In the genomic region with DNA sequence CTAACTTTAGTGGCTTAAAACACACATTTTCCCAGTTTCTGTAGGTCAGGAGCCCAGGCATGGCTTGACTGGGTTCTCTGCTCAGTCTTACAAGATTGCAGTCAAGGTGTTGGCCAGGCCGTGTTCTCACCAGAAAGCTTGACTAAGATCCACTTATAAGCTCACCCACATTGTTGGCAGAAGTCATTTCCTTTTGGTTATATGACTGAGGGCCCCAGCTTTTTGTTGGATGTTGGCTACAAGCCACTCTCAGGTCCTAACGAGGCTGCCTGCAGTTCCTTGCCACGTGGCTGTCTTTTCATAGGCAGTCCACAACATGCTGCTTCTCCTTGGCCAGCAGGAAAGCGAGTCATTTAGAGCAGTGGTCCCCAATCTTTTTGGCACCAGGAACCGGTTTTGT, we compare ENCODE assay signal across 12 cellular contexts.
A peak's percentile ranks its signal among the peaks of the same experiment; 100 is the strongest.
DNase-seq lines count a peak whose midpoint lies in the region; ATAC-seq, FAIRE-seq and TF ChIP-seq lines count a peak whose summit lies in the region.
"Had no signal": no experiment of that assay in that cellular context is flagged by ENCODE, and none has a peak within 500 bp of the region (broad histone marks: within the 10 kb centered on the region; RNA-seq: fewer than 3 reads in every experiment).

No MANE protein-coding gene starts in this region.

- TF ChIP-seq CTCF in AG10803 (conservative IDR thresholded peaks at IDR 0.05; ENCODE audit: low read length) (no peak), PC-9 (conservative IDR thresholded peaks at IDR 0.05) (no peak)

- H3K9me2 ChIP-seq in PC-9 (ENCODE audit: insufficient read depth) = no peaks in the 10 kb centered on the region

- POLR2A ChIA-PET in PC-9 (lab: Charles Lee; ENCODE audit: unreplicated experiment) = no interaction called here

- DNase-seq in AG10803 (ENCODE audit: low read depth) (peak; percentile 49), GM12891 (ENCODE audit: insufficient read length, low spot score) (no peak), PC-9 (no peak), epithelial cell of prostate (ENCODE audit: low read depth, low spot score) (peak; percentile 56), iPS-NIHi11 (ENCODE audit: low spot score) (no peak), T-helper 17 cell (no peak), NCI-H146 treated with DMSO at 0.1 percent for 48 hours (lab: John Stamatoyannopoulos, UW; ENCODE audit: unreplicated experiment) (no peak)
- DNase-seq: BE2C, NCI-H1694 had no signal

- no peak overlapping the region for H3K4me3 ChIP-seq in AG10803 (ENCODE audit: low read length)
- no peak overlapping the region for H3K4me3 ChIP-seq in PC-9

- no peak overlapping the region for H2AFZ ChIP-seq in PC-9

- intact Hi-C loops in PC-9 (cut with micrococcal nuclease; ENCODE audit: unreplicated experiment) = no loop called here

- no peaks in the 10 kb centered on the region for H3K27me3 ChIP-seq in PC-9 (ENCODE audit: insufficient read depth, low read depth)
- H3K27me3 ChIP-seq: BE2C had no signal

- peaks cover 3% of the 10 kb centered on the region for H3K36me3 Mint-ChIP-seq in T-helper 17 cell (ENCODE audit: low read depth)

- H3K27ac ChIP-seq in PC-9 (0 out of 2 replicates have a peak overlapping the region, but pooled peaks have one; percentile 28), epithelial cell of prostate (peak overlapping the region; percentile 21)

- peaks cover 88% of the 10 kb centered on the region for H3K79me2 ChIP-seq in PC-9 (ENCODE audit: low read depth)

- no TSS peak for BruUV-seq in PC-9 (replicated peaks; lab: Mats Ljungman, UMichigan)

- peak; percentile 54 for FAIRE-seq in GM12891 (lab: Jason Lieb, UNC)
- FAIRE-seq: GM18507, RCC 7860 had no signal

- no peaks in the 10 kb centered on the region for H3K27me3 Mint-ChIP-seq in T-helper 17 cell

- H3K36me3 ChIP-seq in PC-9 (ENCODE audit: low read depth) = no peaks in the 10 kb centered on the region
- H3K36me3 ChIP-seq: BE2C had no signal

- H3F3A ChIP-seq in PC-9 (ENCODE audit: insufficient read depth, low read depth) = peaks cover 30% of the 10 kb centered on the region; the same call in 1 of the 2 replicates

- no peak overlapping the region for H3K27ac Mint-ChIP-seq in T-helper 17 cell

- peaks cover 11% of the 10 kb centered on the region; the same call in 1 of the 2 replicates for H4K20me1 ChIP-seq in PC-9 (ENCODE audit: insufficient read depth)

- H3K4me1 ChIP-seq in PC-9 (replicated peaks; ENCODE audit: insufficient read depth) = no peaks in the 10 kb centered on the region
- H3K4me1 ChIP-seq: BE2C had no signal

- ATAC-seq in T-helper 17 cell (no peak), GM21360 (IDR thresholded peaks at IDR 0.05; ENCODE audit: unreplicated experiment) (no peak)

- H3K4me3 Mint-ChIP-seq in T-helper 17 cell = no peak overlapping the region

- H3K4me2 ChIP-seq in PC-9 = no peak overlapping the region

- CTCF ChIA-PET in PC-9 (lab: Charles Lee) = interaction anchor here (1.5 kb wide), 1 partner anchor 130 kb away, joined by 5 read pairs; no protein-coding TSS in a partner anchor

- peaks cover 20% of the 10 kb centered on the region for H3K4me1 Mint-ChIP-seq in T-helper 17 cell

- H3K9me3 ChIP-seq in PC-9 (ENCODE audit: insufficient read depth, low read depth) (no peaks in the 10 kb centered on the region), T-helper 17 cell (ENCODE audit: control insufficient read depth, low read length, poor library complexity, severe bottlenecking) (no peaks in the 10 kb centered on the region)
- H3K9me3 ChIP-seq: BE2C had no signal

- TF ChIP-seq POLR2A in GM12891 (IDR thresholded peaks at IDR 0.05; ENCODE audit: low read depth, low read length) = no peak

TF ChIP-seq in GM12891, 5 proteins besides CTCF, POLR2A, EP300 and RAD21:
- TF ChIP-seq SPI1 (IDR thresholded peaks at IDR 0.05; ENCODE audit: low read depth, low read length) (no peak), POLR2AphosphoS5 (IDR thresholded peaks at IDR 0.05; ENCODE audit: low read depth, low read length) (no peak), PAX5 (IDR thresholded peaks at IDR 0.05; ENCODE audit: insufficient read depth, low read length, severe bottlenecking) (no peak), TAF1 (IDR thresholded peaks at IDR 0.05; ENCODE audit: low read depth, low read length) (no peak), POU2F2 (IDR thresholded peaks at IDR 0.05; ENCODE audit: low read depth, low read length) (no peak)

Comparison
In these comparisons a context has a peak if more than half of its experiments do, and no peak if none do; other contexts are left out.
1. DNase-seq: peak in AG10803 (single experiment) and epithelial cell of prostate (single experiment); none in GM12891 (single experiment), PC-9 (0 of 2), iPS-NIHi11 (single experiment), T-helper 17 cell (0 of 3) and NCI-H146 treated with DMSO at 0.1 percent for 48 hours (single experiment).